ENCODE assay signal across 17 cellular contexts in the genomic region with DNA sequence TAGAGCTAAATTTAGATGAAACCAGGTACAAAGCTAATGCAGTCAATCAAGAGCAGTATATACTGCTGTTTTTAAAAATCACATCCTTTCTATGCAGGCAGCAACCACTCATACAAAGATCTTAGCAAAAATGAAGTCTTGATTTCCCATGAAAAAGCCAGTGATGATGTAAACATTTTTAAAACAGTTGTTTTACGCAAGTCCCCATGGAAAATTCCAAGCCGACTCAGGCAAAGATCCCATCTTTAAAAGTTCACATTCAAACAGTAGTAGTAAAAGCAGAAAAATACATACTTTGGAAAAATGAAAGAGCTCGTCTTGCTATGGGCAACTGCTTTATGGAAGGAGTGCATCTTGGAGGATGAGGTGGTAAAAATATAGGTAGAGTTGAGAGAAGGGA.
"Had no signal": no experiment of that assay in that cellular context is flagged by ENCODE, and none has a peak within 500 bp of the region (broad histone marks: within the 10 kb centered on the region; RNA-seq: fewer than 3 reads in every experiment).

No MANE protein-coding gene starts in this region.

- H3K9me3 ChIP-seq: psoas muscle, right lobe of liver, tibial nerve had no signal

- H3K27ac ChIP-seq: psoas muscle, right lobe of liver had no signal

- H3K27ac Mint-ChIP-seq: activated CD4-positive, alpha-beta memory T cell treated with anti-CD3 and anti-CD28 coated beads for 36 hours; activated CD4-positive, alpha-beta T cell treated with anti-CD3 and anti-CD28 coated beads for 36 hours; activated CD8-positive, alpha-beta memory T cell treated with anti-CD3 and anti-CD28 coated beads, Interleukin-2, amount 10 ng/mL, durations not matched to agents 7 days and 5 days; activated naive CD8-positive, alpha-beta T cell; naive thymus-derived CD4-positive, alpha-beta T cell; WTC11 had no signal

- ATAC-seq: activated CD4-positive, alpha-beta T cell treated with anti-CD3 and anti-CD28 coated beads for 36 hours; activated CD8-positive, alpha-beta memory T cell treated with anti-CD3 and anti-CD28 coated beads, Interleukin-2, amount 10 ng/mL, durations not matched to agents 7 days and 5 days; left lobe of liver; naive thymus-derived CD4-positive, alpha-beta T cell; right lobe of liver; WTC11 had no signal

- H3K36me3 ChIP-seq: right lobe of liver, tibial nerve had no signal

- DNase-seq: activated CD4-positive, alpha-beta memory T cell treated with anti-CD3 and anti-CD28 coated beads for 36 hours; activated CD4-positive, alpha-beta T cell treated with anti-CD3 and anti-CD28 coated beads for 36 hours; activated CD8-positive, alpha-beta memory T cell treated with anti-CD3 and anti-CD28 coated beads, Interleukin-2, amount 10 ng/mL, durations not matched to agents 7 days and 5 days; amygdala; cortex of kidney; erythroblast; naive thymus-derived CD4-positive, alpha-beta T cell; psoas muscle; right lobe of liver; small intestine; stimulated activated CD4-positive, alpha-beta T cell treated with anti-CD3 and anti-CD28 coated beads, Interleukin-4, amount 100 ng/mL, for 1 hour had no signal

- H3K9me3 Mint-ChIP-seq: activated CD4-positive, alpha-beta memory T cell treated with anti-CD3 and anti-CD28 coated beads for 36 hours; brain; central memory CD8-positive, alpha-beta T cell; naive thymus-derived CD4-positive, alpha-beta T cell had no signal

- H3K4me1 ChIP-seq: right lobe of liver had no signal

- H3K27me3 Mint-ChIP-seq: activated CD4-positive, alpha-beta memory T cell treated with anti-CD3 and anti-CD28 coated beads for 36 hours; brain; central memory CD8-positive, alpha-beta T cell had no signal

- H3K4me1 Mint-ChIP-seq: activated CD4-positive, alpha-beta T cell treated with anti-CD3 and anti-CD28 coated beads for 36 hours; activated CD8-positive, alpha-beta memory T cell treated with anti-CD3 and anti-CD28 coated beads, Interleukin-2, amount 10 ng/mL, durations not matched to agents 7 days and 5 days; central memory CD8-positive, alpha-beta T cell; naive thymus-derived CD4-positive, alpha-beta T cell; WTC11 had no signal

- H3K36me3 Mint-ChIP-seq: activated CD4-positive, alpha-beta memory T cell treated with anti-CD3 and anti-CD28 coated beads for 36 hours; activated CD8-positive, alpha-beta memory T cell treated with anti-CD3 and anti-CD28 coated beads, Interleukin-2, amount 10 ng/mL, durations not matched to agents 7 days and 5 days; activated naive CD8-positive, alpha-beta T cell; brain; naive thymus-derived CD4-positive, alpha-beta T cell; WTC11 had no signal

- H3K27me3 ChIP-seq: right lobe of liver, tibial nerve had no signal

- H3K4me3 ChIP-seq: psoas muscle, right lobe of liver, tibial nerve had no signal

- H3K4me3 Mint-ChIP-seq: activated CD4-positive, alpha-beta memory T cell treated with anti-CD3 and anti-CD28 coated beads for 36 hours; activated CD4-positive, alpha-beta T cell treated with anti-CD3 and anti-CD28 coated beads for 36 hours; activated CD8-positive, alpha-beta memory T cell treated with anti-CD3 and anti-CD28 coated beads, Interleukin-2, amount 10 ng/mL, durations not matched to agents 7 days and 5 days; activated naive CD8-positive, alpha-beta T cell; brain; central memory CD8-positive, alpha-beta T cell; naive thymus-derived CD4-positive, alpha-beta T cell; WTC11 had no signal
